ENCODE assay signal across 9 cellular contexts in genomic region chr3:1531981-1532380, GRCh38.
"Had no signal": no experiment of that assay in that cellular context is flagged by ENCODE, and none has a peak within 500 bp of the region (broad histone marks: within the 10 kb centered on the region; RNA-seq: fewer than 3 reads in every experiment).

No MANE protein-coding gene starts in this region.

- DNase-seq: GM23248, GOT3, H7, HFFc6, KBM-7 had no signal

- H3K9ac ChIP-seq: GM23248 had no signal

- H3K4me3 Mint-ChIP-seq: HFFc6, IgD-negative memory B cell had no signal

- H3K27ac Mint-ChIP-seq: HFFc6, IgD-negative memory B cell had no signal

- H2AFZ ChIP-seq: GM23248 had no signal

- H3K36me3 ChIP-seq: HAP-1 had no signal

- H3K4me3 ChIP-seq: GM23248, HAP-1 had no signal

- H3K27ac ChIP-seq: GM23248 had no signal

- H3K36me3 Mint-ChIP-seq: IgD-negative memory B cell had no signal

- H3K9me3 ChIP-seq: HAP-1 had no signal

- ATAC-seq: HCT116, HepG2 had no signal
